In the genomic region with DNA sequence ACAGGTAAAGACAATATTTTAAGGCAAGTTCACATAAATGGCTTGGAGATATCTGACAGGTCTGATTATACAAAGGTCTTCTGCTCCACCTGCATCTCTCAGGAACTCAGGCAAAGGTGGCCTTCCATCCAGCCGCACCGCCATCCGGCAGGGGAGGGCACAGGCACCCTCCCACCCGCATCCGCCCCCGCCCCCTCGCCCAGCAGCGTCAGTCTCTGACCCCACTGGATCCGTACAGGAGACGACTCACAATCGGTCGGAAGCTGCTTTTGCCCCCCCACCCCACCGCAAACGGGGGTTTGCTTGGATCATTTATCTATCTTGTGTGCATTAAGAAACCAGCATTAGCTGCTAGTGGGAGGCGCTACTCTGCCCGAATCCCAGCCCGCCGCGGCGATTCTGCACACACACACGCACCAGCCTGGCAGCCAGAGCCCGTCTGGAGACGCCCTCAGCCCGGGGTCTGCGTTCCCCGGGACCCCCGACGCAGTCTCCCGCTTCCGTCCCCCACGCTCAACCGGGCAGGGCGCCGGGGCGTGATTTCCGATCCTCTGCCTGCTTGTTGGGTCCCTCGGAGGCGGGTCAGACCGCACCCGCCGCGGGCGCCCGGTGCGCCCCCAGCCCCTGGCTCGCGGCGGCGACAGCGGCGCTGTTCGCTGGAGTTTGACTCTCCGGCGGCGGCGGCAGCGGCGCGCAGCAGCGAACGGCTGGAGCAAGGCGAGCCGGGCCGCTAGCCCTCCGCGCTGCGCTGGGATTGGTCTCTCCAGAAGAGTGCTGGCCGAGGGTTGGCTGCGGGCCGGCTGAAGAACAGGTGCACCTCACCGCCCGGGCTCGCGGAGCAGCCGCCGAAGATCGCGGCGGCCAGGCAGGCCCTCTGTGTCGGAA, we compare ENCODE assay signal across 9 cellular contexts. TPM values are rescaled to one million over a fixed set of nuclear protein-coding genes. Genes with fewer than 3 reads are reported as not detected.
DNase-seq lines count a peak whose midpoint lies in the region; ATAC-seq lines count a peak whose summit lies in the region.
"Had no signal": no experiment of that assay in that cellular context is flagged by ENCODE, and none has a peak within 500 bp of the region (broad histone marks: within the 10 kb centered on the region; RNA-seq: fewer than 3 reads in every experiment).

No MANE protein-coding gene starts in this region.

- intact Hi-C loops in left cardiac atrium (cut with DNase I): no loop called here

- DNase-seq in activated T-cell treated with anti-CD3 and anti-CD28 coated beads for 48 hours (ENCODE audit: low read depth): peak; percentile 7
- no peak for DNase-seq in activated T-cell treated with anti-CD3 and anti-CD28 coated beads for 4 hours
- DNase-seq in activated T-cell treated with anti-CD3 and anti-CD28 coated beads, Interleukin-2, amount 50 U/mL, for 1 hour: peak; percentile 15
- DNase-seq in left cardiac atrium: peak; percentile 69
- DNase-seq in renal cortical epithelial cell (ENCODE audit: low read depth): peak; percentile 14
- DNase-seq in NCI-H2107 treated with DMSO at 0.1 percent for 48 hours (lab: John Stamatoyannopoulos, UW; ENCODE audit: unreplicated experiment): no peak
- no peak for DNase-seq in CD1c-positive myeloid dendritic cell (ENCODE audit: extremely low spot score)

- ATAC-seq in left cardiac atrium (peak; percentile 79 to 89), GM18867 (IDR thresholded peaks at IDR 0.05; ENCODE audit: unreplicated experiment) (no peak)

RNA-seq across cellular contexts. Expression of a gene that starts 0.8 kb away (rescaled TPM):
- total RNA-seq in left cardiac atrium: under 1 TPM; 0.21 to 0.79 TPM
- total RNA-seq in renal cortical epithelial cell: 0.05 and 0.87 TPM in 2 replicates
- total RNA-seq: Daoy had no signal

Comparison
In these comparisons a context has a peak if more than half of its experiments do, and no peak if none do; other contexts are left out.
1. DNase-seq: peak in activated T-cell treated with anti-CD3 and anti-CD28 coated beads for 48 hours (single experiment), activated T-cell treated with anti-CD3 and anti-CD28 coated beads, Interleukin-2, amount 50 U/mL, for 1 hour (single experiment), left cardiac atrium (single experiment) and renal cortical epithelial cell (single experiment); none in activated T-cell treated with anti-CD3 and anti-CD28 coated beads for 4 hours (single experiment), NCI-H2107 treated with DMSO at 0.1 percent for 48 hours (single experiment) and CD1c-positive myeloid dendritic cell (single experiment).